ENCODE assay signal across 19 cellular contexts in the genomic region with DNA sequence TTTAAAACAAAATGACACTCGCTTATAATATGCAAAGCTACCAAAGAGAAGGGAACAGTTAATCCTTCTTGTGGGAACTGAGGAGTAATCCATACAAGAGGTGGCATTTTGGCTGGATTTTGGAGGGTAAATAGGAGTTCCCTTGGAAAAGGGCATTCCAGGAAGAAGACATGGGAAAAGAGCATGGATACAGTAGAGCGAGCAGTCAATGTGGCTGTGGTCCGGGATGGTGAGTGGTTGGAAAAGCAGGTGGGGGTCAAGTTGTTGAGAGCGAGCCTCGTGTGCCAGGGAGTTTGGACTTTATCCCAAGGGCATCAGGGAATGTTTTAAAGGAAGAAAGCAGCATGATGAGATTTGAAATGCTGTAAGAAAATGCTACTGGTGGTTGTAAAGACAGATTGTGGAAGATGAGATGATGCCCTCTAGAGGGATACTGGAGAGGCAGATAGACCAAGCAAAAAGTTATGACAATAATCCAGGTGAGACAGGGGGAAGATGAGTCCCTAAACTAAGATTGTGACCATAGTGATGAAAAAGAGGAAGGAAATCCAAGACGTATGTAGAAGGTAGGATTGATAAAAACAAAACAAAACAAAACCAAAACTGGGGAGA. TPM values are rescaled to one million over a fixed set of nuclear protein-coding genes. Genes with fewer than 3 reads are reported as not detected.
DNase-seq lines count a peak whose midpoint lies in the region; ATAC-seq, FAIRE-seq and TF ChIP-seq lines count a peak whose summit lies in the region.
"Had no signal": no experiment of that assay in that cellular context is flagged by ENCODE, and none has a peak within 500 bp of the region (broad histone marks: within the 10 kb centered on the region; RNA-seq: fewer than 3 reads in every experiment).

No MANE protein-coding gene starts in this region.

- H3K27me3 ChIP-seq in DOHH2 (ENCODE audit: control insufficient read depth, low read length) (no peaks in the 10 kb centered on the region), HCT116 (ENCODE audit: insufficient read depth, low read length) (no peaks in the 10 kb centered on the region), right lobe of liver (no peaks in the 10 kb centered on the region), body of pancreas (no peaks in the 10 kb centered on the region)
- H3K27me3 ChIP-seq: spleen, vagina had no signal

- H3K79me2 ChIP-seq in DOHH2 (ENCODE audit: control insufficient read depth, low read length), result no peaks in the 10 kb centered on the region
- no peaks in the 10 kb centered on the region for H3K79me2 ChIP-seq in HCT116 (ENCODE audit: insufficient read depth, low read length)

- CTCF ChIA-PET in HCT116 (lab: Charles Lee), result no interaction called here

- H3K4me3 ChIP-seq in DOHH2 (ENCODE audit: low read length), result no peak overlapping the region
- no peak overlapping the region for H3K4me3 ChIP-seq in HCT116 (replicated peaks in 1 of 2; ENCODE audit: low read depth in 1 of 2, low read length in 2 of 2)
- H3K4me3 ChIP-seq in right lobe of liver, result no peak overlapping the region
- H3K4me3 ChIP-seq in body of pancreas, result no peak overlapping the region
- H3K4me3 ChIP-seq: spleen, vagina had no signal

- TF ChIP-seq CTCF in DOHH2 (IDR thresholded peaks at IDR 0.05; ENCODE audit: low read depth, low read length, poor library complexity, severe bottlenecking), result peak; percentile 64
- peak; percentile 8 to 50 (median 44); a peak in 5 of 6 replicates for TF ChIP-seq CTCF in HCT116 (IDR thresholded peaks at IDR 0.05 in 2 of 3, conservative IDR thresholded peaks at IDR 0.05 in 1 of 3; ENCODE audit: borderline replicate concordance in 1 of 3, insufficient read depth in 1 of 3, low read depth in 2 of 3, low read length in 2 of 3)
- peak in 3 of 4 donors; percentile 12 to 26 (median 16) for TF ChIP-seq CTCF in right lobe of liver (IDR thresholded peaks at IDR 0.05)
- TF ChIP-seq CTCF in body of pancreas (IDR thresholded peaks at IDR 0.05), result no peak

- H3K9me3 ChIP-seq in DOHH2 (ENCODE audit: control insufficient read depth, insufficient read depth, low read length), result peaks cover 3% of the 10 kb centered on the region; the same call in 1 of the 2 replicates
- H3K9me3 ChIP-seq in HCT116 (ENCODE audit: control insufficient read depth in 1 of 2, insufficient read depth in 1 of 2, low read depth in 1 of 2, low read length in 2 of 2), result no peaks in the 10 kb centered on the region
- no peaks in the 10 kb centered on the region for H3K9me3 ChIP-seq in right lobe of liver
- no peaks in the 10 kb centered on the region for H3K9me3 ChIP-seq in body of pancreas
- H3K9me3 ChIP-seq: spleen, vagina had no signal

- intact Hi-C loops in HCT116 (cut with micrococcal nuclease), result no loop called here
- intact Hi-C loops in right lobe of liver (cut with DNase I), result no loop called here
- intact Hi-C loops in body of pancreas (cut with DNase I), result no loop called here

- no peaks in the 10 kb centered on the region for H3F3A ChIP-seq in DOHH2 (ENCODE audit: control insufficient read depth, insufficient read depth)

- peak; percentile 69 for ATAC-seq in HCT116
- ATAC-seq in right lobe of liver, result peak in 2 of 4 donors; percentile 37 to 45
- no peak for ATAC-seq in body of pancreas
- ATAC-seq in HG02623 (IDR thresholded peaks at IDR 0.05; ENCODE audit: unreplicated experiment), result no peak
- ATAC-seq: naive thymus-derived CD8-positive, alpha-beta T cell had no signal

- H3K4me2 ChIP-seq in DOHH2 (ENCODE audit: low read length) (peak overlapping the region; percentile 5; the same call in 1 of the 2 replicates), HCT116 (ENCODE audit: low read length) (no peak overlapping the region)

- BruUV-seq in HCT116 (replicated peaks; lab: Mats Ljungman, UMichigan), result no TSS peak

- no peak for TF ChIP-seq POLR2A in HCT116 (IDR thresholded peaks at IDR 0.05; ENCODE audit: borderline replicate concordance, extremely low read depth, insufficient read depth, insufficient read length)
- no peak for TF ChIP-seq POLR2A in right lobe of liver (IDR thresholded peaks at IDR 0.05)
- no peak for TF ChIP-seq POLR2A in body of pancreas (IDR thresholded peaks at IDR 0.05)
- no peak for TF ChIP-seq POLR2A in H54 (IDR thresholded peaks at IDR 0.05; ENCODE audit: low read depth, low read length)

- no peak for FAIRE-seq in H54 (lab: Jason Lieb, UNC)

- no peaks in the 10 kb centered on the region for H3K9me2 ChIP-seq in DOHH2 (replicated peaks; ENCODE audit: control insufficient read depth, low read length)
- H3K9me2 ChIP-seq in HCT116 (ENCODE audit: insufficient read depth), result no peaks in the 10 kb centered on the region

- H4K20me1 ChIP-seq in DOHH2 (ENCODE audit: control insufficient read depth, insufficient read depth, low read depth, low read length) (no peaks in the 10 kb centered on the region), HCT116 (ENCODE audit: insufficient read depth) (no peaks in the 10 kb centered on the region)

- H3K27ac ChIP-seq in DOHH2 (ENCODE audit: low read depth, low read length) (no peak overlapping the region), HCT116 (ENCODE audit: low read depth, low read length) (no peak overlapping the region), right lobe of liver (no peak overlapping the region), body of pancreas (no peak overlapping the region)
- H3K27ac ChIP-seq: spleen, vagina had no signal

- H3K36me3 ChIP-seq in DOHH2 (ENCODE audit: control insufficient read depth, low read length) (no peaks in the 10 kb centered on the region), HCT116 (ENCODE audit: control insufficient read depth in 1 of 2, insufficient read depth in 2 of 2, low read length in 2 of 2) (no peaks in the 10 kb centered on the region), right lobe of liver (no peaks in the 10 kb centered on the region), body of pancreas (replicated peaks in 1 of 2; ENCODE audit: insufficient read depth in 1 of 2, low read depth in 2 of 2) (no peaks in the 10 kb centered on the region)
- H3K36me3 ChIP-seq: spleen, vagina had no signal

- H3K4me1 ChIP-seq in DOHH2 (ENCODE audit: control insufficient read depth, low read length) (peaks cover 53% of the 10 kb centered on the region), HCT116 (ENCODE audit: control insufficient read depth in 1 of 2, insufficient read depth in 2 of 2, low read length in 2 of 2) (peaks cover 0 to 11% of the 10 kb centered on the region in 2 experiments; a peak in 3 of 4 replicates), right lobe of liver (no peaks in the 10 kb centered on the region), body of pancreas (peaks cover 3% of the 10 kb centered on the region)
- H3K4me1 ChIP-seq: spleen, vagina had no signal

- RAD21 ChIA-PET in HCT116 (lab: Charles Lee; ENCODE audit: low non-redundant PET in 1 of 2, low total read pairs in 2 of 2, uncharacterized antibody in 2 of 2, unreplicated experiment in 2 of 2), result no interaction called here

- no peak overlapping the region for H3K9ac ChIP-seq in HCT116 (ENCODE audit: low read length)

- DNase-seq in HCT116 (ENCODE audit: low read depth, low spot score) (no peak), SW480 (ENCODE audit: low spot score) (peak; percentile 11), right lobe of liver (no peak), body of pancreas (no peak), SHP77 treated with DMSO at 0.1 percent for 48 hours (lab: John Stamatoyannopoulos, UW) (no peak), H54 (ENCODE audit: insufficient read length, low spot score) (no peak)
- DNase-seq: activated CD4-positive, alpha-beta T cell treated with anti-CD3 and anti-CD28 coated beads for 1 hour; activated effector memory CD4-positive, alpha-beta T cell treated with anti-CD3 and anti-CD28 coated beads, Interleukin-2, amount 50 U/mL, for 16 hours; cerebellar nuclear complex; COR-L47; immature natural killer cell; naive thymus-derived CD8-positive, alpha-beta T cell; NCI-H2029; spleen had no signal

- peak overlapping the region; percentile 68 for H2AFZ ChIP-seq in HCT116 (ENCODE audit: low read depth, low read length, poor library complexity, severe bottlenecking)

- WGBS in right lobe of liver (ENCODE audit: insufficient coverage, low coverage, low lambda C conversion rate, missing lambda C conversion rate), result 50% methylated on average over 6 of the region's 6 CpGs
- 56 to 60% methylated on average over 6 of the region's 6 CpGs for WGBS in body of pancreas, 2 donors

- peak; percentile 41 for TF ChIP-seq RAD21 in HCT116 (IDR thresholded peaks at IDR 0.05; ENCODE audit: low read depth)

- POLR2A ChIA-PET in HCT116 (lab: Charles Lee), result no interaction called here

TF ChIP-seq in HCT116, 20 proteins besides CTCF, POLR2A, EP300 and RAD21:
- TF ChIP-seq, protein P1, sequence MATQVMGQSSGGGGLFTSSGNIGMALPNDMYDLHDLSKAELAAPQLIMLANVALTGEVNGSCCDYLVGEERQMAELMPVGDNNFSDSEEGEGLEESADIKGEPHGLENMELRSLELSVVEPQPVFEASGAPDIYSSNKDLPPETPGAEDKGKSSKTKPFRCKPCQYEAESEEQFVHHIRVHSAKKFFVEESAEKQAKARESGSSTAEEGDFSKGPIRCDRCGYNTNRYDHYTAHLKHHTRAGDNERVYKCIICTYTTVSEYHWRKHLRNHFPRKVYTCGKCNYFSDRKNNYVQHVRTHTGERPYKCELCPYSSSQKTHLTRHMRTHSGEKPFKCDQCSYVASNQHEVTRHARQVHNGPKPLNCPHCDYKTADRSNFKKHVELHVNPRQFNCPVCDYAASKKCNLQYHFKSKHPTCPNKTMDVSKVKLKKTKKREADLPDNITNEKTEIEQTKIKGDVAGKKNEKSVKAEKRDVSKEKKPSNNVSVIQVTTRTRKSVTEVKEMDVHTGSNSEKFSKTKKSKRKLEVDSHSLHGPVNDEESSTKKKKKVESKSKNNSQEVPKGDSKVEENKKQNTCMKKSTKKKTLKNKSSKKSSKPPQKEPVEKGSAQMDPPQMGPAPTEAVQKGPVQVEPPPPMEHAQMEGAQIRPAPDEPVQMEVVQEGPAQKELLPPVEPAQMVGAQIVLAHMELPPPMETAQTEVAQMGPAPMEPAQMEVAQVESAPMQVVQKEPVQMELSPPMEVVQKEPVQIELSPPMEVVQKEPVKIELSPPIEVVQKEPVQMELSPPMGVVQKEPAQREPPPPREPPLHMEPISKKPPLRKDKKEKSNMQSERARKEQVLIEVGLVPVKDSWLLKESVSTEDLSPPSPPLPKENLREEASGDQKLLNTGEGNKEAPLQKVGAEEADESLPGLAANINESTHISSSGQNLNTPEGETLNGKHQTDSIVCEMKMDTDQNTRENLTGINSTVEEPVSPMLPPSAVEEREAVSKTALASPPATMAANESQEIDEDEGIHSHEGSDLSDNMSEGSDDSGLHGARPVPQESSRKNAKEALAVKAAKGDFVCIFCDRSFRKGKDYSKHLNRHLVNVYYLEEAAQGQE (IDR thresholded peaks at IDR 0.05; ENCODE audit: low read depth), result no peak
- TF ChIP-seq ELF1 (IDR thresholded peaks at IDR 0.05; ENCODE audit: borderline replicate concordance, low read depth), result no peak

RNA-seq across cellular contexts. Expression of a gene that starts 3.8 kb away (rescaled TPM):
- total RNA-seq in HCT116 (2021; ENCODE audit: unreplicated experiment) (0.61 TPM), right lobe of liver (1 to 10 TPM in 3 of 6 experiments, under 1 TPM in 3; 0.37 to 2.9 (median 1.1) TPM), body of pancreas (100 to 1,000 TPM in 1 of 2 donors, 10 to 100 TPM in 1; 54.5 to 105 TPM)
- polyA plus RNA-seq in HCT116 (2012), result 0.39 and 1.0 TPM in 2 replicates
- total RNA-seq: HT1080; naive thymus-derived CD8-positive, alpha-beta T cell had no signal
- polyA plus RNA-seq: fibroblast of lung; immature natural killer cell; naive thymus-derived CD8-positive, alpha-beta T cell had no signal

Comparison
In these comparisons a context has a peak if more than half of its experiments do, and no peak if none do; other contexts are left out.
1. CTCF ChIP-seq: peak in DOHH2 (single experiment), HCT116 (3 of 3) and right lobe of liver (3 of 4); none in body of pancreas (0 of 7).
2. RNA of a gene that starts 3.8 kb away (total RNA-seq): 54.5 to 105 TPM in body of pancreas; 0.37 to 2.9 TPM in right lobe of liver and 0.61 TPM in HCT116 (single experiment); every median in the first group is over 10 times any median in the second.